In the genomic region with DNA sequence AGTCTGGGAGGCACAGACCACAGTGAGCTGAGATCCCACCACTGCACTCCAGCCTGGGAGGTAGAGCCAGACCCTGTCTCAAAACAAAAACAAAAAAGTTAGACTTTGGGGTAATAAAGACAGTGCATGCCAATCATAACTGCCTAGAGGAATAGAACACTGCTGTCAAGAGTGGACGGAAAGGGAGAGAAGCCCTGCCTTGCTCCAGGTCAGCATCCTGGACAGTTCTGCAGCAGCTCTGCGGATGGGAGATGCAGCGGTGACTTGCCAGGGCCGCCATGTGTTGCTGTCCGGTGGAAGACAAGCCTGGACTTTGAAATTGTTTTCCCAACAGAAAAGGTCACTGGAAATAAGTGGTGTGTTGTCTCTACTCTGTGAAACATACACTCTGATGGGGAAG, we compare ENCODE assay signal across 33 cellular contexts.
"Had no signal": no experiment of that assay in that cellular context is flagged by ENCODE, and none has a peak within 500 bp of the region (broad histone marks: within the 10 kb centered on the region; RNA-seq: fewer than 3 reads in every experiment).

No MANE protein-coding gene starts in this region.

- H3K27ac ChIP-seq: adrenal gland, body of pancreas, breast epithelium, Peyer's patch, RWPE1, VCaP had no signal

- H3K27me3 Mint-ChIP-seq: activated CD4-positive, alpha-beta T cell treated with anti-CD3 and anti-CD28 coated beads, Interleukin-2, amount 10 ng/mL, durations not matched to agents 24 days and 14 days; activated CD8-positive, alpha-beta T cell treated with anti-CD3 and anti-CD28 coated beads for 36 hours had no signal

- ATAC-seq: activated CD8-positive, alpha-beta T cell treated with anti-CD3 and anti-CD28 coated beads for 36 hours; activated naive CD4-positive, alpha-beta T cell treated with anti-CD3 and anti-CD28 coated beads, Interleukin-2, amount 50 U/mL, for 72 hours; activated T-cell treated with anti-CD3 and anti-CD28 coated beads, Interleukin-2, amount 50 U/mL, for 4 hours; body of pancreas; K562; PC-3 had no signal

- H3K4me1 ChIP-seq: adrenal gland, body of pancreas, breast epithelium, Peyer's patch had no signal

- H3K27me3 ChIP-seq: adrenal gland, body of pancreas, Peyer's patch had no signal

- DNase-seq: activated CD4-positive, alpha-beta T cell treated with anti-CD3 and anti-CD28 coated beads, Interleukin-2, amount 10 ng/mL, durations not matched to agents 24 days and 14 days; activated CD4-positive, alpha-beta T cell treated with anti-CD3 and anti-CD28 coated beads, Interleukin-2, amount 50 U/mL, for 4 hours; activated CD4-positive, CD25-positive, alpha-beta regulatory T cell; activated CD8-positive, alpha-beta T cell treated with anti-CD3 and anti-CD28 coated beads for 36 hours; activated gamma-delta T cell treated with Interleukin-2 at 50 U/mL for 16 hours; activated naive CD4-positive, alpha-beta T cell treated with anti-CD3 and anti-CD28 coated beads for 36 hours; activated T-cell treated with anti-CD3 and anti-CD28 coated beads for 4 hours; activated T-cell treated with anti-CD3 and anti-CD28 coated beads, Interleukin-2, amount 50 U/mL, for 4 hours; adrenal gland; caudate nucleus; NCI-H1048; NCI-H1105 treated with DMSO at 0.1 percent for 48 hours; NCI-H1436; NCI-H1694; NCI-H1930; NCI-H510A; NCI-H526; NCI-H748 treated with DMSO at 0.1 percent for 48 hours; NK-92 treated with Interleukin-12 subunit alpha and Interleukin-12 subunit beta, amount 100 ng/mL, for 24 hours; PC-3; Right ventricle myocardium superior; SW 1271; T-helper 1 cell; T-helper 2 cell; T-helper 9 cell had no signal

- H3K4me3 Mint-ChIP-seq: activated CD4-positive, alpha-beta T cell treated with anti-CD3 and anti-CD28 coated beads, Interleukin-2, amount 10 ng/mL, durations not matched to agents 24 days and 14 days; activated CD8-positive, alpha-beta T cell treated with anti-CD3 and anti-CD28 coated beads for 36 hours; activated naive CD4-positive, alpha-beta T cell treated with anti-CD3 and anti-CD28 coated beads for 36 hours; activated T-cell treated with anti-CD3 and anti-CD28 coated beads, Interleukin-2, amount 50 U/mL, for 4 hours; activated T-helper 1 cell treated with anti-CD3 and anti-CD28 coated beads, Interleukin-12 subunit alpha, Interleukin-12 subunit beta, Interleukin-2, Interleukin-4 antibody, amounts not matched to agents 30 ng/mL and 10 ng/mL and 1 ng/mL, durations not matched to agents 14 hours and 24 hours and 36 hours had no signal

- H3K9me3 Mint-ChIP-seq: activated T-cell treated with anti-CD3 and anti-CD28 coated beads, Interleukin-2, amount 50 U/mL, for 4 hours had no signal

- H3K36me3 ChIP-seq: adrenal gland, breast epithelium, Peyer's patch had no signal

- H3K9me3 ChIP-seq: adrenal gland, body of pancreas, breast epithelium, Peyer's patch had no signal

- H3K27ac Mint-ChIP-seq: activated CD4-positive, alpha-beta T cell treated with anti-CD3 and anti-CD28 coated beads, Interleukin-2, amount 10 ng/mL, durations not matched to agents 24 days and 14 days; activated CD8-positive, alpha-beta T cell treated with anti-CD3 and anti-CD28 coated beads for 36 hours; activated naive CD4-positive, alpha-beta T cell treated with anti-CD3 and anti-CD28 coated beads for 36 hours; activated naive CD4-positive, alpha-beta T cell treated with anti-CD3 and anti-CD28 coated beads, Interleukin-2, amount 50 U/mL, for 72 hours; activated T-helper 1 cell treated with anti-CD3 and anti-CD28 coated beads, Interleukin-12 subunit alpha, Interleukin-12 subunit beta, Interleukin-2, Interleukin-4 antibody, amounts not matched to agents 30 ng/mL and 10 ng/mL and 1 ng/mL, durations not matched to agents 14 hours and 24 hours and 36 hours had no signal

- H3K4me3 ChIP-seq: adrenal gland, body of pancreas, breast epithelium, K562, Peyer's patch had no signal
